ENCODE assay signal across 8 cellular contexts in the genomic region with DNA sequence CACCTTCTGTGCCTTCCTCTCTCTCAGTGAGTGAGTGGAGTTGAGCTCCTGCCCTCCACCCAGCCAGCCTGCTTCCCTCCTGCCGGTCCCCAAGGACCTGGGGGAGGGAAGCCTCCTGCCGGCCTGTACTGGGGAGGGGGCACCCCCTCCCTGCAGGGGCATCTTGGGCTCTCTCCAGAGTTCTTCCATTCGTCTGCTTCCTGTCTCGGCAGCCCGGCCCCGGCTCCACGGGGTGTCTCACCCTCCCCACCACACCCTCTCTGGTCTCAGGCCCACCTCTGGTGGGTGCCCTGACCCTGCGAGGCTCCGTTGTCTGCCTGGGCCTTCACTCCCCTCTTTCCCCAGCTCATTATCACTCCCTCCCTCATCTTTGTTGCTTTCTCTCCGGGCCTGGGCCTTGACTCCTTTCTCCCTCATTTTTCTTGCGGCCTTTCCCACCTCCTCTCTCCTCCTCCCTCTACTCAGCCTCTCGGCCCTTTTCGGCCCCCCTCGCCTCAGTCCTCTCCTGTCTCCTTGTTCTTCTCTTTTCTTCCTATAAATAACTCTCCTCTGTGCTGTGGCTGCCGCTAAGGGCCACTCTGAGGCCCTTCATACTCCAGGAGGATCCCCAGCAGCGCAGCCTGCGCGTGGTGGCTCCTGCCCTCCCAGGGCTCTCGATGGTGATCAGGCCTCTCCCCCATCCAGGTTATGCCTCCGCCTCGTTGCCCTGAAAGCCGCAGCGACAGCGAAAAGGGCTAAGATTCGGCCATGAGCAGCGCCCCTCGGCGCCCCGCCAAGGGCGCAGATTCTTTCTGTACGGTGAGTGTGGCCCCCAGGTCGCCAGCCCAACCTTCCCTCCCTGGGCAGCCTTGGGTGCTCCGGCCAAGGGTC. TPM values are rescaled to one million over a fixed set of nuclear protein-coding genes. Genes with fewer than 3 reads are reported as not detected.
DNase-seq lines count a peak whose midpoint lies in the region; ATAC-seq, FAIRE-seq and TF ChIP-seq lines count a peak whose summit lies in the region.

No MANE protein-coding gene starts in this region.

- DNase-seq in BJ (ENCODE audit: low read depth) (no peak), IMR-90 (no peak), breast epithelium (ENCODE audit: low spot score in 2 of 2) (no peak), NCI-H128 (lab: John Stamatoyannopoulos, UW; ENCODE audit: unreplicated experiment) (no peak), HTR-8/SVneo (ENCODE audit: insufficient read length, low spot score) (no peak)
- no peak for DNase-seq in naive thymus-derived CD8-positive, alpha-beta T cell
- DNase-seq in activated CD4-positive, CD25-positive, alpha-beta regulatory T cell treated with anti-CD3 and anti-CD28 coated beads, Interleukin-2, amount 50 U/mL, for 72 hours = no peak

- peak overlapping the region; percentile 84 for H3K9ac ChIP-seq in IMR-90 (ENCODE audit: low read depth, low read length)

- peaks cover 17 to 47% (median 39%) of the 10 kb centered on the region in 4 donors for H3K4me1 Mint-ChIP-seq in naive thymus-derived CD8-positive, alpha-beta T cell

- H2AK9ac ChIP-seq in IMR-90 (replicated peaks; ENCODE audit: low read depth, low read length, poor library complexity) = peak overlapping the region; percentile 100

- BruUV-seq in IMR-90 (replicated peaks; lab: Mats Ljungman, UMichigan) = no TSS peak

- peak overlapping the region in 9 of 10 donors; percentile 44 to 94 (median 75) for H3K4me3 Mint-ChIP-seq in naive thymus-derived CD8-positive, alpha-beta T cell

- H4K20me1 ChIP-seq in IMR-90 (ENCODE audit: insufficient read depth, low read length) = peaks cover 32% of the 10 kb centered on the region

- H3K36me3 ChIP-seq in BJ (ENCODE audit: control insufficient read depth, insufficient read depth, low read length) (peaks cover 17% of the 10 kb centered on the region), IMR-90 (ENCODE audit: control insufficient read depth, insufficient read depth, low read length) (peaks cover 21% of the 10 kb centered on the region), breast epithelium (no peaks in the 10 kb centered on the region)

- peak overlapping the region; percentile 56 for H2BK120ac ChIP-seq in IMR-90 (ENCODE audit: low read depth, low read length)

- H3K14ac ChIP-seq in IMR-90 (replicated peaks; ENCODE audit: low read depth, low read length) = peak overlapping the region; percentile 60; the same call in 1 of the 2 replicates

- no peak overlapping the region for H2BK15ac ChIP-seq in IMR-90 (ENCODE audit: low read depth, low read length)

- intact Hi-C loops in IMR-90 (cut with micrococcal nuclease) (no loop called here), breast epithelium (cut with DNase I; ENCODE audit: low total_unique reads) (no loop called here)

- H2BK5ac ChIP-seq in IMR-90 (ENCODE audit: low read depth, low read length, poor library complexity, severe bottlenecking) = peak overlapping the region; percentile 95

- H2AK5ac ChIP-seq in IMR-90 (ENCODE audit: low read depth, low read length) = peak overlapping the region; percentile 96

- dilution Hi-C loops in IMR-90 (cut with HindIII; ENCODE audit: low sequenced_read_pairs, unreplicated experiment) = no loop called here

- H3K4me3 ChIP-seq in BJ (ENCODE audit: low read depth, low read length) (peak overlapping the region; percentile 76; the same call in 1 of the 2 replicates), IMR-90 (ENCODE audit: insufficient read depth, low read depth, low read length) (peak overlapping the region; percentile 7; the same call in 1 of the 2 replicates), breast epithelium (peak overlapping the region in 2 of 3 donors; percentile 86 to 98)

- TF ChIP-seq CTCF in BJ (IDR thresholded peaks at IDR 0.05; ENCODE audit: insufficient read depth, low read depth, low read length) = no peak
- TF ChIP-seq CTCF in IMR-90 (conservative IDR thresholded peaks at IDR 0.05; ENCODE audit: low read depth, low read length) = no peak
- TF ChIP-seq CTCF in breast epithelium (IDR thresholded peaks at IDR 0.05) = no peak

- peak overlapping the region; percentile 60 for H2AFZ ChIP-seq in IMR-90 (replicated peaks; ENCODE audit: low read length, poor library complexity)

- H3K9me1 ChIP-seq in IMR-90 (ENCODE audit: insufficient read depth, low read length) = peaks cover 12% of the 10 kb centered on the region; the same call in 1 of the 2 replicates

- no peak overlapping the region; the same call in 1 of the 2 replicates for H3K18ac ChIP-seq in IMR-90 (ENCODE audit: low read depth, low read length)

- no peak overlapping the region for H2BK20ac ChIP-seq in IMR-90 (ENCODE audit: low read depth, low read length)

- peak overlapping the region; percentile 35 to 65 for H4K8ac ChIP-seq in IMR-90 (ENCODE audit: low read depth in 2 of 2, low read length in 2 of 2)

- POLR2A ChIA-PET in BJ (lab: Charles Lee) (no interaction called here), IMR-90 (lab: Charles Lee; ENCODE audit: unreplicated experiment) (interaction anchor here (0.6 kb wide), 1 partner anchor 16 kb away, joined by 5 read pairs; no protein-coding TSS in a partner anchor)
- POLR2A ChIA-PET in naive thymus-derived CD8-positive, alpha-beta T cell (lab: Charles Lee) = interaction anchor here (1.1 to 5.2 kb wide), 5 partner anchors 13 to 44 kb away, joined by 3 to 42 read pairs (median 4); partner anchors contain the start of genes ABCB8 and FASTK

- H3K9me3 Mint-ChIP-seq in naive thymus-derived CD8-positive, alpha-beta T cell = no peaks in the 10 kb centered on the region

- H4K5ac ChIP-seq in IMR-90 (ENCODE audit: low read depth, low read length) = no peak overlapping the region

- H3K27ac ChIP-seq in IMR-90 (ENCODE audit: insufficient read depth, low read length) = peak overlapping the region; percentile 97
- H3K27ac ChIP-seq in breast epithelium = peak overlapping the region; percentile 81 to 89

- no peak overlapping the region; the same call in none of the 2 replicates for H4K91ac ChIP-seq in IMR-90 (ENCODE audit: insufficient read depth, low read depth, low read length)

- H3K4me1 ChIP-seq in IMR-90 (ENCODE audit: control insufficient read depth, insufficient read depth, low read length) = peaks cover 43% of the 10 kb centered on the region
- H3K4me1 ChIP-seq in breast epithelium = peaks cover 20 to 24% of the 10 kb centered on the region in 2 donors

- no peak for TF ChIP-seq RAD21 in IMR-90 (IDR thresholded peaks at IDR 0.05; ENCODE audit: low read length)

- CTCF ChIA-PET in BJ (lab: Yijun Ruan, JAX) (interaction anchor here (0.9 to 2.5 kb wide), 9 partner anchors 15 to 53 kb away, joined by 3 to 6 read pairs (median 3); partner anchors contain the start of gene FASTK), IMR-90 (lab: Yijun Ruan, JAX) (no interaction called here)

- peak overlapping the region in 6 of 10 donors; percentile 3 to 83 (median 58) for H3K27ac Mint-ChIP-seq in naive thymus-derived CD8-positive, alpha-beta T cell

- no peaks in the 10 kb centered on the region for H3K27me3 Mint-ChIP-seq in naive thymus-derived CD8-positive, alpha-beta T cell

- no peak for FAIRE-seq in HTR-8/SVneo (lab: Jason Lieb, UNC)

- no peaks in the 10 kb centered on the region for H3K9me3 ChIP-seq in IMR-90 (ENCODE audit: control insufficient read depth, insufficient read depth, low read length)
- H3K9me3 ChIP-seq in breast epithelium = no peaks in the 10 kb centered on the region

- H3K23ac ChIP-seq in IMR-90 (ENCODE audit: low read depth, low read length) = peak overlapping the region; percentile 90; the same call in 1 of the 2 replicates

- H3K27me3 ChIP-seq in BJ (ENCODE audit: control insufficient read depth, insufficient read depth, low read length) (no peaks in the 10 kb centered on the region), IMR-90 (ENCODE audit: control insufficient read depth, insufficient read depth, low read length) (no peaks in the 10 kb centered on the region), breast epithelium (no peaks in the 10 kb centered on the region)

- H3K79me1 ChIP-seq in IMR-90 (ENCODE audit: low read depth in 1 of 2, low read length in 2 of 2) = peaks cover 28 to 70% of the 10 kb centered on the region in 2 experiments

- peak overlapping the region; percentile 99; the same call in 1 of the 2 replicates for H3K4me2 ChIP-seq in IMR-90 (ENCODE audit: low read depth, low read length)

- H3K36me3 Mint-ChIP-seq in naive thymus-derived CD8-positive, alpha-beta T cell = peaks cover 0 to 14% (median 0%) of the 10 kb centered on the region in 3 donors

- 48% methylated on average over 10 of the region's 33 CpGs; no CpG with 5 or more reads in 1 of the 2 experiments for WGBS in IMR-90 (ENCODE audit: extremely low coverage in 2 of 2, insufficient read length in 1 of 2), 2 experiments

- ATAC-seq in IMR-90 (ENCODE audit: low read depth) (no peak), HG02623 (IDR thresholded peaks at IDR 0.05; ENCODE audit: unreplicated experiment) (no peak)
- no peak for ATAC-seq in naive thymus-derived CD8-positive, alpha-beta T cell

- no peak for TF ChIP-seq POLR2A in IMR-90 (IDR thresholded peaks at IDR 0.05; ENCODE audit: low read depth, low read length)
- no peak for TF ChIP-seq POLR2A in breast epithelium (IDR thresholded peaks at IDR 0.05)

- H3K56ac ChIP-seq in IMR-90 (ENCODE audit: extremely low read depth, insufficient read depth, low read length) = no peak overlapping the region

- peak overlapping the region; percentile 89 for H3K4ac ChIP-seq in IMR-90 (ENCODE audit: low read depth, low read length)

- in situ Hi-C loops in IMR-90 (cut with MboI; ENCODE audit: low sequenced_read_pairs) = no loop called here

RNA-seq across cellular contexts. Expression of gene SLC4A2, which starts 2.1 kb away (rescaled TPM):
- polyA plus RNA-seq in BJ (2011; rRNA removed) (59.0 and 86.1 TPM in 2 replicates), IMR-90 (2012; rRNA removed) (91.0 and 112 TPM in 2 replicates)
- polyA minus RNA-seq in BJ (2011; rRNA and poly(A)+ RNA removed) = 74.3 and 109 TPM in 2 replicates
- total RNA-seq in IMR-90 (2012; rRNA removed) (25.3 and 29.6 TPM in 2 replicates), breast epithelium (100 to 1,000 TPM in 1 of 3 donors, 10 to 100 TPM in 2; 83.2 to 101 (median 92.8) TPM)
- polyA plus RNA-seq in IMR-90 (2012; cell fraction: cytosol; rRNA removed) = 70.2 and 89.3 TPM in 2 replicates
- 205 and 510 TPM in 2 replicates for polyA plus RNA-seq in IMR-90 (2012; cell fraction: nucleus; rRNA removed; ENCODE audit: low replicate concordance)
- total RNA-seq in naive thymus-derived CD8-positive, alpha-beta T cell = 10 to 100 TPM; 52.5 to 60.6 TPM
- 10 to 100 TPM; 10.1 to 18.0 (median 14.8) TPM for polyA plus RNA-seq in naive thymus-derived CD8-positive, alpha-beta T cell

RNA-seq across cellular contexts. Expression of gene CDK5, which starts 3.8 kb away (rescaled TPM):
- 30.0 and 33.2 TPM in 2 replicates for polyA plus RNA-seq in BJ (2011; rRNA removed)
- polyA minus RNA-seq in BJ (2011; rRNA and poly(A)+ RNA removed) = 15.3 and 33.8 TPM in 2 replicates
- total RNA-seq in IMR-90 (2012; rRNA removed) = 22.4 and 24.7 TPM in 2 replicates
- polyA plus RNA-seq in IMR-90 (2012; rRNA removed) = 34.8 and 45.6 TPM in 2 replicates
- 29.1 and 41.6 TPM in 2 replicates for polyA plus RNA-seq in IMR-90 (2012; cell fraction: cytosol; rRNA removed)
- 16.0 and 19.1 TPM in 2 replicates for polyA plus RNA-seq in IMR-90 (2012; cell fraction: nucleus; rRNA removed; ENCODE audit: low replicate concordance)
- 1 to 10 TPM; 5.2 to 8.8 (median 8.6) TPM for total RNA-seq in breast epithelium
- total RNA-seq in naive thymus-derived CD8-positive, alpha-beta T cell = 1 to 10 TPM; 4.1 to 6.0 TPM
- polyA plus RNA-seq in naive thymus-derived CD8-positive, alpha-beta T cell = 10 to 100 TPM; 10.7 to 13.2 (median 11.7) TPM

RNA-seq across cellular contexts. Expression of gene ASIC3, which starts 13.1 kb away (rescaled TPM):
- polyA plus RNA-seq in BJ (2011; rRNA removed) (0.26 and 0.45 TPM in 2 replicates), IMR-90 (2012; rRNA removed) (0.70 and 0.74 TPM in 2 replicates)
- polyA minus RNA-seq in BJ (2011; rRNA and poly(A)+ RNA removed) = 0.24 TPM in 1 of 2 replicates, not detected in the other
- total RNA-seq in IMR-90 (2012; rRNA removed) (not detected in 2 replicates), breast epithelium (1 to 10 TPM; 1.3 to 3.3 (median 2.3) TPM)
- 0.21 and 0.38 TPM in 2 replicates for polyA plus RNA-seq in IMR-90 (2012; cell fraction: cytosol; rRNA removed)
- polyA plus RNA-seq in IMR-90 (2012; cell fraction: nucleus; rRNA removed; ENCODE audit: low replicate concordance) = 4.8 and 9.1 TPM in 2 replicates
- total RNA-seq in naive thymus-derived CD8-positive, alpha-beta T cell = 10 to 100 TPM; 13.5 TPM
- polyA plus RNA-seq in naive thymus-derived CD8-positive, alpha-beta T cell = not detected

RNA-seq across cellular contexts. Expression of gene FASTK, which starts 19.1 kb away (rescaled TPM):
- polyA plus RNA-seq in BJ (2011; rRNA removed) (49.3 and 89.9 TPM in 2 replicates), IMR-90 (2012; rRNA removed) (115 and 127 TPM in 2 replicates)
- polyA minus RNA-seq in BJ (2011; rRNA and poly(A)+ RNA removed) = 53.0 and 72.2 TPM in 2 replicates
- total RNA-seq in IMR-90 (2012; rRNA removed) (41.9 and 53.8 TPM in 2 replicates), breast epithelium (10 to 100 TPM; 45.6 to 63.5 (median 60.0) TPM)
- polyA plus RNA-seq in IMR-90 (2012; cell fraction: cytosol; rRNA removed) = 99.0 and 130 TPM in 2 replicates
- 430 and 1,164 TPM in 2 replicates for polyA plus RNA-seq in IMR-90 (2012; cell fraction: nucleus; rRNA removed; ENCODE audit: low replicate concordance)
- 100 to 1,000 TPM; 145 TPM for total RNA-seq in naive thymus-derived CD8-positive, alpha-beta T cell
- 10 to 100 TPM; 38.8 to 63.6 (median 44.2) TPM for polyA plus RNA-seq in naive thymus-derived CD8-positive, alpha-beta T cell

RNA-seq across cellular contexts. Expression of gene TMUB1, which starts 21.8 kb away (rescaled TPM):
- polyA plus RNA-seq in BJ (2011; rRNA removed) (13.6 and 27.8 TPM in 2 replicates), IMR-90 (2012; rRNA removed) (29.8 and 38.3 TPM in 2 replicates)
- 4.6 and 5.9 TPM in 2 replicates for polyA minus RNA-seq in BJ (2011; rRNA and poly(A)+ RNA removed)
- total RNA-seq in IMR-90 (2012; rRNA removed) (6.8 and 7.8 TPM in 2 replicates), breast epithelium (10 to 100 TPM; 32.1 to 36.1 (median 35.0) TPM)
- polyA plus RNA-seq in IMR-90 (2012; cell fraction: cytosol; rRNA removed) = 24.3 and 48.1 TPM in 2 replicates
- polyA plus RNA-seq in IMR-90 (2012; cell fraction: nucleus; rRNA removed; ENCODE audit: low replicate concordance) = 34.7 and 60.3 TPM in 2 replicates
- 10 to 100 TPM; 41.8 to 45.6 TPM for total RNA-seq in naive thymus-derived CD8-positive, alpha-beta T cell
- polyA plus RNA-seq in naive thymus-derived CD8-positive, alpha-beta T cell = 10 to 100 TPM; 42.9 to 70.6 (median 49.1) TPM

Comparison
In these comparisons a context has a peak if more than half of its experiments do, and no peak if none do; other contexts are left out.
1. H3K4me3 ChIP-seq: peak in every context shown above with its lines; median percentile 92 in breast epithelium; 76 in BJ; 7 in IMR-90.